11 cellular contexts compared by ENCODE assay signal in the genomic region with DNA sequence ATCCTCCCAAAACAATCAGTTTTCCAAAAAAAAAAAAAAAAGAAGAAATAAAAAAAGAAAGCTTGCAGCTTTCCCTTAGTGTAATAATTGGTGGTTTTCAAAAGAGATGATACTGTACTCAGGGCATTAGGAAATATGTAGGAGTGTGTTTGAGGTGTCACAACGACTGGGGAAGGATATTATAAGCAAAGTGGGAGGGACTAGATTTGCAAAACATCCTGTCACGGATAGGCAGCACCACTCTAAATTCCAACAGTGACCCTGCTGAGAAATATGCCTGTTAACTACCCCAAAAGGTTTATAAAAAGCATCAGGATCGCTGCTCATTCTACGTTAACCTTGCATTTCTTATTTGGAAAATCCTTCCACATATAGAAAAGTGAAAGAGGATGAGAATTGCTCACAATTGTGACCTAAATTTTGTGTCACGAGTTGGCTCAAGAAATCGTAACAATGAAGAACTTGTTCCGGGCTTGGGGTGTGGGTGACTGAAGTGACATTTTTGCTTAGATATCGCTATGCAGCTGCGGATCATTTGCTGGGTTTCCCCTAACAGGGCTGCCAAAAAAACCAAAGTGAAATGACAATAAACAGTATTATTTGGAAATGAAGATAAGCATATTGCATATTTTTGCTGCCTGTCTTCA. TPM values are rescaled to one million over a fixed set of nuclear protein-coding genes. Genes with fewer than 3 reads are reported as not detected.
DNase-seq lines count a peak whose midpoint lies in the region; ATAC-seq and TF ChIP-seq lines count a peak whose summit lies in the region.
"Had no signal": no experiment of that assay in that cellular context is flagged by ENCODE, and none has a peak within 500 bp of the region (broad histone marks: within the 10 kb centered on the region; RNA-seq: fewer than 3 reads in every experiment).

No MANE protein-coding gene starts in this region.

- 5% methylated on average over 9 of the region's 9 CpGs for WGBS in right cardiac atrium

- H3K4me1 ChIP-seq in right cardiac atrium (ENCODE audit: control insufficient read depth, insufficient read depth, low read length) = peaks cover 14% of the 10 kb centered on the region

- H3K4me3 ChIP-seq in right cardiac atrium (ENCODE audit: low read length) = peak overlapping the region; percentile 31

- no peaks in the 10 kb centered on the region for H3K9me3 Mint-ChIP-seq in activated CD8-positive, alpha-beta memory T cell treated with anti-CD3 and anti-CD28 coated beads, Interleukin-2, amount 10 ng/mL, durations not matched to agents 7 days and 5 days (ENCODE audit: low read depth)
- H3K9me3 Mint-ChIP-seq in activated naive CD8-positive, alpha-beta T cell treated with anti-CD3 and anti-CD28 coated beads, Interleukin-2, amount 10 ng/mL, durations not matched to agents 7 days and 5 days = no peaks in the 10 kb centered on the region

- H3K36me3 Mint-ChIP-seq in activated CD8-positive, alpha-beta memory T cell treated with anti-CD3 and anti-CD28 coated beads, Interleukin-2, amount 10 ng/mL, durations not matched to agents 7 days and 5 days = peaks cover 58% of the 10 kb centered on the region
- H3K36me3 Mint-ChIP-seq in activated naive CD8-positive, alpha-beta T cell treated with anti-CD3 and anti-CD28 coated beads, Interleukin-2, amount 10 ng/mL, durations not matched to agents 7 days and 5 days = peaks cover 43% of the 10 kb centered on the region

- H3K9me3 ChIP-seq in right cardiac atrium (ENCODE audit: control insufficient read depth, low read length) = no peaks in the 10 kb centered on the region

- peak overlapping the region; percentile 48 for H3K27ac ChIP-seq in right cardiac atrium (ENCODE audit: low read length)

- H3K27ac Mint-ChIP-seq in activated CD8-positive, alpha-beta memory T cell treated with anti-CD3 and anti-CD28 coated beads, Interleukin-2, amount 10 ng/mL, durations not matched to agents 7 days and 5 days = peak overlapping the region; percentile 70
- peak overlapping the region; percentile 63 for H3K27ac Mint-ChIP-seq in activated naive CD8-positive, alpha-beta T cell treated with anti-CD3 and anti-CD28 coated beads, Interleukin-2, amount 10 ng/mL, durations not matched to agents 7 days and 5 days

- POLR2A ChIA-PET in activated naive CD8-positive, alpha-beta T cell treated with anti-CD3 and anti-CD28 coated beads, Interleukin-2, amount 10 ng/mL, durations not matched to agents 7 days and 5 days (lab: Charles Lee) = no interaction called here

- intact Hi-C loops in right cardiac atrium (cut with DNase I) = loop anchor here in 1 of 4 donors (10.0 kb wide), 1 partner anchor 46 kb away; no protein-coding TSS in a partner anchor

- H3K4me1 Mint-ChIP-seq in activated CD8-positive, alpha-beta memory T cell treated with anti-CD3 and anti-CD28 coated beads, Interleukin-2, amount 10 ng/mL, durations not matched to agents 7 days and 5 days = peaks cover 80% of the 10 kb centered on the region
- H3K4me1 Mint-ChIP-seq in activated naive CD8-positive, alpha-beta T cell treated with anti-CD3 and anti-CD28 coated beads, Interleukin-2, amount 10 ng/mL, durations not matched to agents 7 days and 5 days = peaks cover 62% of the 10 kb centered on the region

- H3K27me3 ChIP-seq in right cardiac atrium (ENCODE audit: control insufficient read depth, insufficient read depth) = no peaks in the 10 kb centered on the region

- in situ Hi-C loops in GM13976 (cut with MboI; ENCODE audit: low sequenced_read_pairs, unreplicated experiment) = no loop called here

- H3K4me3 Mint-ChIP-seq in activated CD8-positive, alpha-beta memory T cell treated with anti-CD3 and anti-CD28 coated beads, Interleukin-2, amount 10 ng/mL, durations not matched to agents 7 days and 5 days = peak overlapping the region; percentile 24
- peak overlapping the region; percentile 49 for H3K4me3 Mint-ChIP-seq in activated naive CD8-positive, alpha-beta T cell treated with anti-CD3 and anti-CD28 coated beads, Interleukin-2, amount 10 ng/mL, durations not matched to agents 7 days and 5 days

- H3K27me3 Mint-ChIP-seq in activated CD8-positive, alpha-beta memory T cell treated with anti-CD3 and anti-CD28 coated beads, Interleukin-2, amount 10 ng/mL, durations not matched to agents 7 days and 5 days = no peaks in the 10 kb centered on the region
- H3K27me3 Mint-ChIP-seq in activated naive CD8-positive, alpha-beta T cell treated with anti-CD3 and anti-CD28 coated beads, Interleukin-2, amount 10 ng/mL, durations not matched to agents 7 days and 5 days = no peaks in the 10 kb centered on the region

- ATAC-seq in activated CD8-positive, alpha-beta memory T cell treated with anti-CD3 and anti-CD28 coated beads, Interleukin-2, amount 10 ng/mL, durations not matched to agents 7 days and 5 days = no peak
- ATAC-seq in activated naive CD8-positive, alpha-beta T cell treated with anti-CD3 and anti-CD28 coated beads, Interleukin-2, amount 10 ng/mL, durations not matched to agents 7 days and 5 days (ENCODE audit: low read depth) = no peak
- ATAC-seq in right cardiac atrium (peak; percentile 72 to 78), GM18517 (IDR thresholded peaks at IDR 0.05; ENCODE audit: unreplicated experiment) (no peak)
- ATAC-seq: PC-3 had no signal

- no peak for DNase-seq in activated CD8-positive, alpha-beta memory T cell treated with anti-CD3 and anti-CD28 coated beads, Interleukin-2, amount 10 ng/mL, durations not matched to agents 7 days and 5 days
- no peak for DNase-seq in activated CD8-positive, alpha-beta memory T cell treated with anti-CD3 and anti-CD28 coated beads, Interleukin-2, amount 50 U/mL, for 4 hours
- no peak for DNase-seq in activated naive CD8-positive, alpha-beta T cell treated with anti-CD3 and anti-CD28 coated beads, Interleukin-2, amount 10 ng/mL, durations not matched to agents 7 days and 5 days
- DNase-seq in right cardiac atrium (no peak), superior temporal gyrus (ENCODE audit: extremely low spot score) (peak; percentile 78), NCI-H2029 treated with DMSO at 0.1 percent for 48 hours (lab: John Stamatoyannopoulos, UW) (no peak), GM13976 (ENCODE audit: low spot score) (no peak)
- DNase-seq: ACHN, activated gamma-delta T cell treated with Interleukin-2 at 50 U/mL for 16 hours, PC-3 had no signal

- CTCF ChIA-PET in activated CD8-positive, alpha-beta memory T cell treated with anti-CD3 and anti-CD28 coated beads, Interleukin-2, amount 10 ng/mL, durations not matched to agents 7 days and 5 days (lab: Charles Lee) = interaction anchor here (1.4 to 4.2 kb wide), 3 partner anchors 65 to 72 kb away, joined by 3 to 17 read pairs (median 6); no protein-coding TSS in a partner anchor

- no peak for TF ChIP-seq CTCF in GM13976 (IDR thresholded peaks at IDR 0.05; ENCODE audit: borderline replicate concordance, control extremely low read depth, extremely low read depth, insufficient read depth, missing control alignments)

RNA-seq across cellular contexts. Expression of a gene that starts 51.6 kb away (rescaled TPM):
- total RNA-seq in activated CD8-positive, alpha-beta memory T cell treated with anti-CD3 and anti-CD28 coated beads, Interleukin-2, amount 10 ng/mL, durations not matched to agents 7 days and 5 days = 10 to 100 TPM; 86.5 to 95.7 TPM
- total RNA-seq in activated naive CD8-positive, alpha-beta T cell treated with anti-CD3 and anti-CD28 coated beads, Interleukin-2, amount 10 ng/mL, durations not matched to agents 7 days and 5 days = 10 to 100 TPM; 70.5 to 71.2 TPM
- total RNA-seq in right cardiac atrium = 10 to 100 TPM; 19.4 to 23.5 (median 20.5) TPM
- 9.1 TPM for polyA plus RNA-seq in right cardiac atrium

Comparison
In these comparisons a context has a peak if more than half of its experiments do, and no peak if none do; other contexts are left out.
1. ATAC-seq: peak in right cardiac atrium (2 of 2); none in activated CD8-positive, alpha-beta memory T cell treated with anti-CD3 and anti-CD28 coated beads, Interleukin-2, amount 10 ng/mL, durations not matched to agents 7 days and 5 days (single experiment), activated naive CD8-positive, alpha-beta T cell treated with anti-CD3 and anti-CD28 coated beads, Interleukin-2, amount 10 ng/mL, durations not matched to agents 7 days and 5 days (single experiment) and GM18517 (single experiment).